ENCODE assay signal across 21 cellular contexts in the genomic region with DNA sequence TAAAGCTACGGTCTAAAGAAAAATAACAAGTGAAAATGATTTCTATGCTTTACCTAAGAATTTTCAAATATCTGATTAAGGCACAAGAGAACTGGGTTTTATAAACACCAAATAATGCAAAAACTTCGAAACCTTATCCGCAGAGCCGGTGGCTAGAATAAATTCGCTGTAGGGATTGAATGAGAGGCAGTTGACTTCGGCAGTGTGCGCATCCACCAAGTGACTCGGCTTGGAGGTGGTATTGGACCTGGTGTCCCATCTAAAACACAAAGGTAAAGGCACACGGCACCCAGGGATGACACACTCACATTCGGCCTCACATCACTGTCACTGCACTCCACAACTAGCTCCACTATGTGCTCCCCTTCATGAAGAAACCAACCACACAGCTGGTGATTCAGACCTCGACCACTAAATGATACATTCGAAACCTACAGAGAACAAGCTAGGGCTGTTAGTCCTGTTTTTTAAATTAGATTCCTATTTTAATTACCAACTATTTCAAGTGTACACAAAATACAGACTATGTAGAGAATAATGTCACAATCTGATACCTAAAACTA. TPM values are rescaled to one million over a fixed set of nuclear protein-coding genes. Genes with fewer than 3 reads are reported as not detected.
DNase-seq lines count a peak whose midpoint lies in the region; FAIRE-seq and TF ChIP-seq lines count a peak whose summit lies in the region.
"Had no signal": no experiment of that assay in that cellular context is flagged by ENCODE, and none has a peak within 500 bp of the region (broad histone marks: within the 10 kb centered on the region; RNA-seq: fewer than 3 reads in every experiment).

No MANE protein-coding gene starts in this region.

- no peaks in the 10 kb centered on the region for H3K27me3 ChIP-seq in smooth muscle cell (ENCODE audit: low read depth)
- no peaks in the 10 kb centered on the region for H3K27me3 ChIP-seq in mesendoderm (ENCODE audit: insufficient read depth, low read length, poor library complexity)
- H3K27me3 ChIP-seq in brain microvascular endothelial cell (replicated peaks): no peaks in the 10 kb centered on the region
- H3K27me3 ChIP-seq: gastroesophageal sphincter had no signal

- H4K5ac ChIP-seq in mesendoderm (ENCODE audit: low read length): no peak overlapping the region

- no peak overlapping the region for H2AFZ ChIP-seq in smooth muscle cell (ENCODE audit: low read depth)

- no peak overlapping the region for H4K8ac ChIP-seq in mesendoderm (ENCODE audit: low read depth, low read length)

- H3F3A ChIP-seq in smooth muscle cell (ENCODE audit: low read depth): peaks cover 6% of the 10 kb centered on the region

- peaks cover 4% of the 10 kb centered on the region for H3K9me3 ChIP-seq in smooth muscle cell (replicated peaks; ENCODE audit: low read depth)
- H3K9me3 ChIP-seq: gastroesophageal sphincter, thoracic aorta had no signal

- H3K79me1 ChIP-seq in mesendoderm (ENCODE audit: low read length): no peaks in the 10 kb centered on the region

- H2BK120ac ChIP-seq in mesendoderm (ENCODE audit: low read depth, low read length): no peak overlapping the region

- no peak overlapping the region for H2BK5ac ChIP-seq in mesendoderm (ENCODE audit: low read length)

- H3K4ac ChIP-seq in mesendoderm (ENCODE audit: low read depth, low read length): no peak overlapping the region

- FAIRE-seq in GM18507 (lab: Jason Lieb, UNC): peak; percentile 5
- FAIRE-seq: GM12891, kidney, RCC 7860 had no signal

- H3K4me3 ChIP-seq in smooth muscle cell (no peak overlapping the region), mesendoderm (ENCODE audit: low read length) (no peak overlapping the region), brain microvascular endothelial cell (ENCODE audit: low read depth, low read length) (no peak overlapping the region)
- H3K4me3 ChIP-seq: gastroesophageal sphincter, SK-N-MC, thoracic aorta had no signal

- H3K27ac ChIP-seq in smooth muscle cell (ENCODE audit: low read depth) (peak overlapping the region; percentile 32), mesendoderm (ENCODE audit: low read depth, low read length) (no peak overlapping the region), brain microvascular endothelial cell (no peak overlapping the region)
- H3K27ac ChIP-seq: gastroesophageal sphincter, SK-N-MC, thoracic aorta had no signal

- in situ Hi-C loops in brain microvascular endothelial cell (cut with HindIII; ENCODE audit: low pct_ligation_motif_present, low sequenced_read_pairs): no loop called here

- peaks cover 10% of the 10 kb centered on the region for H3K36me3 ChIP-seq in smooth muscle cell (ENCODE audit: low read depth)
- H3K36me3 ChIP-seq in mesendoderm (ENCODE audit: control insufficient read depth, insufficient read depth, low read length): no peaks in the 10 kb centered on the region
- H3K36me3 ChIP-seq in brain microvascular endothelial cell (replicated peaks): peaks cover 8% of the 10 kb centered on the region

- DNase-seq in activated naive CD4-positive, alpha-beta T cell treated with Interleukin-2 at 50 U/mL for 16 hours: peak; percentile 6
- DNase-seq in activated naive CD4-positive, alpha-beta T cell treated with anti-CD3 and anti-CD28 coated beads, Interleukin-2, amount 50 U/mL, for 16 hours: no peak
- DNase-seq in GM18507 (ENCODE audit: extremely low spot score, insufficient read length, low read depth): no peak
- DNase-seq in astrocyte of the hippocampus (ENCODE audit: low read depth, low spot score): peak; percentile 25
- no peak for DNase-seq in smooth muscle cell (lab: John Stamatoyannopoulos, UW; ENCODE audit: unreplicated experiment)
- no peak for DNase-seq in DMS79 treated with DMSO at 0.1 percent for 48 hours (lab: John Stamatoyannopoulos, UW)
- DNase-seq in mesendoderm: no peak
- no peak for DNase-seq in brain microvascular endothelial cell
- DNase-seq: aorta; cerebellar nuclear complex; effector CD4-positive, alpha-beta T cell; H7; Karpas-422; kidney; NCI-H1092; NCI-H2029 treated with DMSO at 0.1 percent for 48 hours had no signal

- no peak overlapping the region for H2AK5ac ChIP-seq in mesendoderm (ENCODE audit: low read length)

- H2BK15ac ChIP-seq in mesendoderm (replicated peaks; ENCODE audit: low read depth): no peak overlapping the region

- no peak overlapping the region for H3K4me2 ChIP-seq in smooth muscle cell
- no peak overlapping the region for H3K4me2 ChIP-seq in mesendoderm (ENCODE audit: low read length)

- H3K9ac ChIP-seq in smooth muscle cell (ENCODE audit: low read depth) (no peak overlapping the region), mesendoderm (ENCODE audit: low read length) (no peak overlapping the region)

- 93% methylated on average over 12 of the region's 12 CpGs for WGBS in smooth muscle cell (ENCODE audit: low lambda C conversion rate)
- WGBS in mesendoderm (ENCODE audit: extremely low coverage, insufficient coverage, low lambda C conversion rate): no CpG with 5 or more reads among the region's 12 CpGs

- H3K79me2 ChIP-seq in smooth muscle cell (ENCODE audit: low read depth) (peaks cover 46% of the 10 kb centered on the region), mesendoderm (ENCODE audit: control insufficient read depth, insufficient read depth, low read length) (no peaks in the 10 kb centered on the region)

- no peak for TF ChIP-seq CTCF in smooth muscle cell (IDR thresholded peaks at IDR 0.05; ENCODE audit: borderline replicate concordance, insufficient read depth, poor library complexity, severe bottlenecking)
- TF ChIP-seq CTCF in brain microvascular endothelial cell (IDR thresholded peaks at IDR 0.05; ENCODE audit: low read depth, low read length, missing control alignments): no peak

- no peaks in the 10 kb centered on the region for H3K4me1 ChIP-seq in smooth muscle cell (ENCODE audit: low read depth)
- H3K4me1 ChIP-seq in mesendoderm (ENCODE audit: control insufficient read depth, low read depth, low read length): no peaks in the 10 kb centered on the region
- H3K4me1 ChIP-seq: gastroesophageal sphincter had no signal

- H3K23ac ChIP-seq in mesendoderm (ENCODE audit: low read length): no peak overlapping the region

- no peak overlapping the region for H3K18ac ChIP-seq in mesendoderm (ENCODE audit: low read length)

- H3K56ac ChIP-seq in mesendoderm (ENCODE audit: low read length): no peak overlapping the region

- H4K20me1 ChIP-seq in smooth muscle cell (ENCODE audit: low read depth): peaks cover 20% of the 10 kb centered on the region

RNA-seq across cellular contexts. Expression of a gene that starts 17.5 kb away (rescaled TPM):
- 116 and 117 TPM in 2 replicates for total RNA-seq in smooth muscle cell
- polyA plus RNA-seq in smooth muscle cell: 147 and 171 TPM in 2 replicates
- 54.4 TPM for polyA plus RNA-seq in mesendoderm (2013, experiment 1 of 2)
- 56.3 TPM for polyA plus RNA-seq in mesendoderm (2013, experiment 2 of 2)

Comparison
In these comparisons a context has a peak if more than half of its experiments do, and no peak if none do; other contexts are left out.
1. DNase-seq: peak in activated naive CD4-positive, alpha-beta T cell treated with Interleukin-2 at 50 U/mL for 16 hours (single experiment) and astrocyte of the hippocampus (single experiment); none in activated naive CD4-positive, alpha-beta T cell treated with anti-CD3 and anti-CD28 coated beads, Interleukin-2, amount 50 U/mL, for 16 hours (single experiment), GM18507 (single experiment), smooth muscle cell (single experiment), DMS79 treated with DMSO at 0.1 percent for 48 hours (single experiment), mesendoderm (single experiment) and brain microvascular endothelial cell (single experiment).